1 cellular context compared by ENCODE assay signal in the genomic region with DNA sequence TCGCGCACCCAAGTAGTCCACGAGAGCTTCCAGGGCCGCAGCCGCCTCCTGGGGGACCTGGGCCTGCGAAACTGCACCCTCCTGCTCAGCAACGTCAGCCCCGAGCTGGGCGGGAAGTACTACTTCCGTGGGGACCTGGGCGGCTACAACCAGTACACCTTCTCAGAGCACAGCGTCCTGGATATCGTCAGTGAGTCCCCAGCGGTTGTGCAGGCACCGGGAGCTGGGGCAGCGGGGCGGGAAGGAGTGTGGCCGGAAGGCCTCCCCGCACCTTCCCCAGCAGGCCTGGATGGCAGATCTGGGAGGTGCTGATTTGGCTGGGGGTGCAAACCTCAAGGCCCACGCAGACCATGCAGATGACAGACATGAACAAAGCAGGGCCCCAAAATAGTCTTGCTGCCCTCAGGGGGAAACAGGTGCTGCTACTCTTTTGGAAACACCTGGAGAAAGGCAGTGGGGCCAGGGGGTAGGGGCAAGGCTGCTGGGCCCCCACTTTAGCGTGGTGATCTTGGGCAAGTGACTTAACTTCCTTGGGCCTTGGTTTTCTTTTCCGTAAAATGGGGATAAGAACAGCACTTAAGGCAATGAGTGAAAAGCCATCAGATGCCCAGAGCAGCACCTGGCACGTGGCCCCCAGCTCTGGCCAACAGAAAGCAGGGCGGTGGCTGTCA.
TF ChIP-seq lines count a peak whose summit lies in the region.

No MANE protein-coding gene starts in this region.

TF ChIP-seq in GM12878, 131 proteins besides CTCF, POLR2A, EP300 and RAD21 (continued from another document):
- TF ChIP-seq PKNOX1 (IDR thresholded peaks at IDR 0.05) (peak; percentile 35; the same call in 1 of the 2 replicates), IKZF1 (conservative IDR thresholded peaks at IDR 0.05) (peak; percentile 83), NFYA (IDR thresholded peaks at IDR 0.05; ENCODE audit: borderline replicate concordance, low read depth, low read length) (no peak), SRF (IDR thresholded peaks at IDR 0.05; ENCODE audit: low read depth in 2 of 2, low read length in 2 of 2) (0 out of 4 replicates have a peak, but pooled peaks of 1 of the 2 experiments have one; percentile 3), ZNF274 (IDR thresholded peaks at IDR 0.05; ENCODE audit: insufficient read depth, insufficient read length) (no peak), SUZ12 (IDR thresholded peaks at IDR 0.05; ENCODE audit: unreplicated experiment) (no peak), ZZZ3 (IDR thresholded peaks at IDR 0.05; ENCODE audit: control insufficient read depth, insufficient read length, low read depth) (no peak), E2F8 (IDR thresholded peaks at IDR 0.05; ENCODE audit: low read depth, partially characterized antibody) (no peak), RELA (IDR thresholded peaks at IDR 0.05; ENCODE audit: borderline replicate concordance, partially characterized antibody) (no peak), KAT2A (conservative IDR thresholded peaks at IDR 0.05; ENCODE audit: control insufficient read depth, low read depth, low read length) (no peak), ETV6 (conservative IDR thresholded peaks at IDR 0.05 in 1 of 2, IDR thresholded peaks at IDR 0.05 in 1 of 2; ENCODE audit: borderline replicate concordance in 1 of 2, low read depth in 1 of 2) (peak in 1 of 2 experiments; percentile 46; a peak in 1 of 4 replicates), STAT3 (IDR thresholded peaks at IDR 0.05; ENCODE audit: low read depth, low read length) (no peak), POLR2AphosphoS2 (IDR thresholded peaks at IDR 0.05; ENCODE audit: low read depth, low read length) (no peak), TCF3 (IDR thresholded peaks at IDR 0.05; ENCODE audit: borderline replicate concordance, insufficient read depth, low read depth, low read length) (0 out of 2 replicates have a peak, but pooled peaks have one; percentile 33), ATF7 (IDR thresholded peaks at IDR 0.05; ENCODE audit: low read depth) (no peak), PBX3 (IDR thresholded peaks at IDR 0.05; ENCODE audit: insufficient replicate concordance, low read depth, low read length) (no peak)
- TF ChIP-seq, protein P1, sequence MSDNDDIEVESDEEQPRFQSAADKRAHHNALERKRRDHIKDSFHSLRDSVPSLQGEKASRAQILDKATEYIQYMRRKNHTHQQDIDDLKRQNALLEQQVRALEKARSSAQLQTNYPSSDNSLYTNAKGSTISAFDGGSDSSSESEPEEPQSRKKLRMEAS (IDR thresholded peaks at IDR 0.05; ENCODE audit: low read depth, low read length), result no peak
- TF ChIP-seq, protein P2, sequence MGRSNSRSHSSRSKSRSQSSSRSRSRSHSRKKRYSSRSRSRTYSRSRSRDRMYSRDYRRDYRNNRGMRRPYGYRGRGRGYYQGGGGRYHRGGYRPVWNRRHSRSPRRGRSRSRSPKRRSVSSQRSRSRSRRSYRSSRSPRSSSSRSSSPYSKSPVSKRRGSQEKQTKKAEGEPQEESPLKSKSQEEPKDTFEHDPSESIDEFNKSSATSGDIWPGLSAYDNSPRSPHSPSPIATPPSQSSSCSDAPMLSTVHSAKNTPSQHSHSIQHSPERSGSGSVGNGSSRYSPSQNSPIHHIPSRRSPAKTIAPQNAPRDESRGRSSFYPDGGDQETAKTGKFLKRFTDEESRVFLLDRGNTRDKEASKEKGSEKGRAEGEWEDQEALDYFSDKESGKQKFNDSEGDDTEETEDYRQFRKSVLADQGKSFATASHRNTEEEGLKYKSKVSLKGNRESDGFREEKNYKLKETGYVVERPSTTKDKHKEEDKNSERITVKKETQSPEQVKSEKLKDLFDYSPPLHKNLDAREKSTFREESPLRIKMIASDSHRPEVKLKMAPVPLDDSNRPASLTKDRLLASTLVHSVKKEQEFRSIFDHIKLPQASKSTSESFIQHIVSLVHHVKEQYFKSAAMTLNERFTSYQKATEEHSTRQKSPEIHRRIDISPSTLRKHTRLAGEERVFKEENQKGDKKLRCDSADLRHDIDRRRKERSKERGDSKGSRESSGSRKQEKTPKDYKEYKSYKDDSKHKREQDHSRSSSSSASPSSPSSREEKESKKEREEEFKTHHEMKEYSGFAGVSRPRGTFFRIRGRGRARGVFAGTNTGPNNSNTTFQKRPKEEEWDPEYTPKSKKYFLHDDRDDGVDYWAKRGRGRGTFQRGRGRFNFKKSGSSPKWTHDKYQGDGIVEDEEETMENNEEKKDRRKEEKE (IDR thresholded peaks at IDR 0.05), result no peak
